8 cellular contexts compared by ENCODE assay signal in the genomic region with DNA sequence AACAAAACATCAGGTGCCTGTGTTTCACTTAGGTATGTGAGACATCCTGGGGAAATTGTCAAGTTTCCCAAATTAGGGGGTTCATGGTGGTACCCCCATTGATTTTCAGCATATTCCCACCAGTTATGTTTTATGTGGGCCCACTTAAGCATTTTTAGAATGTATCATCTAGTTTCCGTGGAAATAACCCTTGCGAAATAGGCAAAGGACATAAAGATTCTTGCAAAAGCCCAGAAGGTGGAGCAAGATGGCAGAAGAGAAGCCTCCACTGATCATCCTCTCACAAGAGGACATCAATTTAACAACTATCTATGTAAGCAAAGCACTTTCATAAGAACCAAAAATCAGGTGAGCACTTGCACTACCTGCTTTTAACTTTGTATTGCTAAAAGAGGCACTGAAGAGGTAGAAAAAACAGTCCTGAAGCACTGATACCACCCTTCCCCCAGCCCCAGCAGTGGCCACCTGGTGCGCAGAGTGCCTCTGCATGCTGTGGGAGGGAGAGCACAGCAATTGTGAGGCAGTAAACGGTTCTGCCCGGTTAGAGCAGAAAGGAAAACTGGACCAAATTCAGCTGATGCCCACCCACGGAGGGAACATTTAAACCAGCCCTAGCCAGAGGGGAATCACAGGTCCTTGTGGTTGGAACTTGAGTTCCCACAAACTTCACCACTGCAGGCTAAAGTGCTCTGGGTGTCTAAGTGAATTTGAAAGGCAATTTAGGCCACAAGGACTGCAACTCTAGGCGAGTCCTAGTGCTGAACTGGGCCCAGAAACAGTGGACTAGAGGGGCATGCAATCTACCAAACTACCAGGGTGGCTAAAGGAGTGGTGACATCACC.
DNase-seq lines count a peak whose midpoint lies in the region; ATAC-seq and TF ChIP-seq lines count a peak whose summit lies in the region.

No MANE protein-coding gene starts in this region.

- in situ Hi-C loops in GM13977 (cut with MboI; ENCODE audit: low pct_unique_long_range_greater_than_20kb, low sequenced_read_pairs, unreplicated experiment), result no loop called here

- no peaks in the 10 kb centered on the region for H3K27me3 Mint-ChIP-seq in dendritic cell treated with granulocyte-macrophage colony-stimulating factor and Interleukin-4, amounts not matched to agents 40 ng/mL and 50 ng/mL, for 4 days

- peak overlapping the region; percentile 17 for H3K27ac Mint-ChIP-seq in dendritic cell treated with granulocyte-macrophage colony-stimulating factor and Interleukin-4, amounts not matched to agents 40 ng/mL and 50 ng/mL, for 4 days

- TF ChIP-seq CTCF in GM13977 (IDR thresholded peaks at IDR 0.05; ENCODE audit: extremely low read depth, insufficient read depth, missing control alignments), result peak; percentile 38

- ATAC-seq in GM21526 (IDR thresholded peaks at IDR 0.05; ENCODE audit: low FRiP score, unreplicated experiment) (peak; percentile 48), HG03520 (IDR thresholded peaks at IDR 0.05; ENCODE audit: unreplicated experiment) (peak; percentile 40)

- H3K36me3 Mint-ChIP-seq in dendritic cell treated with granulocyte-macrophage colony-stimulating factor and Interleukin-4, amounts not matched to agents 40 ng/mL and 50 ng/mL, for 4 days (ENCODE audit: low read depth), result no peaks in the 10 kb centered on the region

- intact Hi-C loops in dendritic cell treated with granulocyte-macrophage colony-stimulating factor and Interleukin-4, amounts not matched to agents 40 ng/mL and 50 ng/mL, for 4 days (cut with micrococcal nuclease), result no loop called here

- H3K9me3 Mint-ChIP-seq in dendritic cell treated with granulocyte-macrophage colony-stimulating factor and Interleukin-4, amounts not matched to agents 40 ng/mL and 50 ng/mL, for 4 days, result no peaks in the 10 kb centered on the region

- H3K4me3 Mint-ChIP-seq in dendritic cell treated with granulocyte-macrophage colony-stimulating factor and Interleukin-4, amounts not matched to agents 40 ng/mL and 50 ng/mL, for 4 days, result no peak overlapping the region

- DNase-seq in GM13977 (ENCODE audit: low spot score) (no peak), inferior parietal cortex (ENCODE audit: extremely low spot score) (no peak), NCI-H226 (no peak), GF-D8 (lab: John Stamatoyannopoulos, UW) (no peak)
- DNase-seq in stimulated activated CD4-positive, alpha-beta T cell treated with anti-CD3 and anti-CD28 coated beads, Interleukin-12 subunit alpha, Interleukin-12 subunit beta, amount 100 ng/mL, for 4 hours, result no peak

- peaks cover 26% of the 10 kb centered on the region for H3K4me1 Mint-ChIP-seq in dendritic cell treated with granulocyte-macrophage colony-stimulating factor and Interleukin-4, amounts not matched to agents 40 ng/mL and 50 ng/mL, for 4 days (ENCODE audit: low read depth)
